ENCODE assay signal across 8 cellular contexts in the genomic region with DNA sequence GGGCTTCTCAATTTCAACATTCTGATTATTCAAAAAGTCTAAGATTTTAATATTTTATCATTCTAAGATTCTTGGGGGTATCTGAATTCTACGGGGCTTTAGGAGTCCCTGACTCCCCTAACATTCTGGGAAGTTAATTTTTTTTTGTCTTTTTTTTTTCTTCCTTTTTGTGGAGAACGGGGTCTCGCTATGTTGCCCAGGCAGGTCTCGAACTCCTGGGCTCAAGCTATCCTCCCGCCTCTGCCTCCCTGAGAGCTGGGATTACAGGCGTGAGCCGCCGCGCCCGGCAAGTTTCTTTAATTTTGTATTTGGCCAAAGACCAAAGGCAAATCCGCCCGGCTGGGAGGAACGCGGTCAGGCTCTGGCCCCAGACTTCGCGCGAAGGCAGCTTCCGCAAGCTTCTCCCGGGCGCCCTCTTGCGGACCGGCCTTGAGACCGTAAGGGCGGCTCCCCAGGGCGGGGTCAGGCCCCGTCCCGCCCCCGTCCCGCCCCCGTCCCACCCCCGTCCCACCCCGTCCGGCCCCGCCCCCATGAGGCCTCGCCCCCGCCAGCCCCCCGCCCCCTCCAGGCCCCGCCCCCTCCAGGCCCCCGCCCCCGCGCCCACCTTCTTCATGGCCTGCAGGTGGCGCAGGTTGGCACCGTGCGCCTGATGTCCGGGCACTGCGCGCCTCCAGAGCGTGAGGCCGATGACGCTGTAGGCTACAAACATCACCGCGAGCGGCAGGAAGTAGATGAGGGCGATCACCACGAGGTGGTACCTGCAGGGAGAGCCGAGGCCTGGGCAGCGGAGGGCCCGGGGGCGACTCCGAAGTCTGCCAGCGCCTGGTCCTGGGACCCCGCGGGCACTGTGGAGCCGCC. TPM values are rescaled to one million over a fixed set of nuclear protein-coding genes. Genes with fewer than 3 reads are reported as not detected.
DNase-seq lines count a peak whose midpoint lies in the region; ATAC-seq and TF ChIP-seq lines count a peak whose summit lies in the region.

No MANE protein-coding gene starts in this region.

- DNase-seq in GM04503 (ENCODE audit: low read depth) (peak; percentile 51), HAP-1 (ENCODE audit: low spot score in 2 of 2) (peak; percentile 88 to 97), MG63 (peak; percentile 89), activated gamma-delta T cell treated with Interleukin-2 at 50 U/mL for 16 hours (peak; percentile 89), foreskin keratinocyte (peak; percentile 60 to 78), nucleus accumbens (lab: John Stamatoyannopoulos, UW) (peak; percentile 34 to 93 (median 80)), superior temporal gyrus (ENCODE audit: extremely low spot score) (peak; percentile 84)

- H3K27ac ChIP-seq in foreskin keratinocyte, result peak overlapping the region; percentile 55

- H3K36me3 ChIP-seq in HAP-1 (replicated peaks) (no peaks in the 10 kb centered on the region), MG63 (peaks cover 11% of the 10 kb centered on the region)

- peak; percentile 88 for ATAC-seq in foreskin keratinocyte

- peak overlapping the region; percentile 23 for H3K4me3 ChIP-seq in HAP-1
- H3K4me3 ChIP-seq in MG63, result peak overlapping the region; percentile 14; the same call in 1 of the 2 replicates

- TF ChIP-seq POLR2A in Raji (IDR thresholded peaks at IDR 0.05; ENCODE audit: insufficient read depth, low read depth, low read length), result peak; percentile 61

- H3K9me3 ChIP-seq in HAP-1 (no peaks in the 10 kb centered on the region), MG63 (0 out of 2 replicates have a peak, but pooled peaks cover 4% of the 10 kb centered on the region)

- peak; percentile 78 for TF ChIP-seq CTCF in foreskin keratinocyte (conservative IDR thresholded peaks at IDR 0.05)

- in situ Hi-C loops in HAP-1 (cut with MboI; ENCODE audit: low sequenced_read_pairs), result no loop called here

- no peaks in the 10 kb centered on the region for H3K27me3 ChIP-seq in HAP-1 (ENCODE audit: low read depth)
- H3K27me3 ChIP-seq in MG63, result no peaks in the 10 kb centered on the region
- peaks cover 2% of the 10 kb centered on the region for H3K27me3 ChIP-seq in foreskin keratinocyte

- H3K4me1 ChIP-seq in HAP-1, result peaks cover 6% of the 10 kb centered on the region
- H3K4me1 ChIP-seq in foreskin keratinocyte, result peaks cover 5% of the 10 kb centered on the region

RNA-seq across cellular contexts. Expression of a gene that starts 8.2 kb away (rescaled TPM):
- not detected in 2 replicates for total RNA-seq in MG63 (2014; rRNA removed; shearing (Covaris generic); ENCODE audit: low replicate concordance)
- total RNA-seq in foreskin keratinocyte, result not detected in 2 replicates
- 0.03 TPM in 1 of 2 replicates, not detected in the other for polyA plus RNA-seq in foreskin keratinocyte

RNA-seq across cellular contexts. Expression of a gene that starts 42.7 kb away (rescaled TPM):
- total RNA-seq in MG63 (2014; rRNA removed; shearing (Covaris generic); ENCODE audit: low replicate concordance), result 7.5 TPM in 2 replicates
- total RNA-seq in foreskin keratinocyte, result 7.3 and 8.9 TPM in 2 replicates
- polyA plus RNA-seq in foreskin keratinocyte, result 8.6 and 10.7 TPM in 2 replicates

Comparison
In these comparisons a context has a peak if more than half of its experiments do, and no peak if none do; other contexts are left out.
1. Peak in every context shown above with its lines: DNase-seq, ATAC-seq, H3K4me3 ChIP-seq and H3K27ac ChIP-seq.